Comparison of ENCODE assay signal across 1 cellular context in genomic region chr3:12468757-12469156, GRCh38.
TF ChIP-seq lines count a peak whose summit lies in the region.

No MANE protein-coding gene starts in this region.

TF ChIP-seq in K562, 482 proteins besides CTCF, POLR2A, EP300 and RAD21 (continued from another document):
- TF ChIP-seq SRSF1 (IDR thresholded peaks at IDR 0.05; ENCODE audit: low read depth, low read length) = no peak
